In genomic region chr13:66723606-66724005, GRCh38 we compare ENCODE assay signal across 15 cellular contexts.
DNase-seq lines count a peak whose midpoint lies in the region; ATAC-seq and TF ChIP-seq lines count a peak whose summit lies in the region.
"Had no signal": no experiment of that assay in that cellular context is flagged by ENCODE, and none has a peak within 500 bp of the region (broad histone marks: within the 10 kb centered on the region; RNA-seq: fewer than 3 reads in every experiment).

No MANE protein-coding gene starts in this region.

- no peaks in the 10 kb centered on the region for H3K9me3 ChIP-seq in endodermal cell (ENCODE audit: control insufficient read depth, low read length)
- no peaks in the 10 kb centered on the region for H3K9me3 ChIP-seq in neural progenitor cell (ENCODE audit: low read depth)
- H3K9me3 ChIP-seq: HAP-1 had no signal

- H3K79me2 ChIP-seq in neural progenitor cell (ENCODE audit: low read depth) = no peaks in the 10 kb centered on the region

- H3K9ac ChIP-seq in endodermal cell (ENCODE audit: extremely low read depth, low read length, poor library complexity, severe bottlenecking) (no peak overlapping the region), neural progenitor cell (no peak overlapping the region)

- no peaks in the 10 kb centered on the region for H3K9me3 Mint-ChIP-seq in endodermal cell
- H3K9me3 Mint-ChIP-seq in neural progenitor cell = peaks cover under 1% of the 10 kb centered on the region

- no peaks in the 10 kb centered on the region for H3K36me3 ChIP-seq in endodermal cell (ENCODE audit: control insufficient read depth, insufficient read depth, low read length)
- H3K36me3 ChIP-seq in neural progenitor cell = no peaks in the 10 kb centered on the region
- H3K36me3 ChIP-seq: HAP-1 had no signal

- no peaks in the 10 kb centered on the region for H3K27me3 ChIP-seq in endodermal cell (ENCODE audit: control insufficient read depth, insufficient read depth, low read length, poor library complexity, severe bottlenecking)
- H3K27me3 ChIP-seq in neural progenitor cell = no peaks in the 10 kb centered on the region

- H3K4me3 ChIP-seq in endodermal cell (ENCODE audit: low read length) = no peak overlapping the region
- H3K4me3 ChIP-seq in neural progenitor cell = no peak overlapping the region
- H3K4me3 ChIP-seq: HAP-1 had no signal

- no peak for TF ChIP-seq CTCF in endodermal cell (conservative IDR thresholded peaks at IDR 0.05)
- TF ChIP-seq CTCF in neural progenitor cell (IDR thresholded peaks at IDR 0.05) = no peak

- H3K4me1 ChIP-seq in endodermal cell (ENCODE audit: control insufficient read depth, insufficient read depth, low read length) (peaks cover 5% of the 10 kb centered on the region), neural progenitor cell (no peaks in the 10 kb centered on the region)
- H3K4me1 ChIP-seq: HAP-1 had no signal

- H3K36me3 Mint-ChIP-seq in endodermal cell (ENCODE audit: low read depth) (no peaks in the 10 kb centered on the region), neural progenitor cell (no peaks in the 10 kb centered on the region)

- H3K4me2 ChIP-seq in neural progenitor cell = no peak overlapping the region

- no peaks in the 10 kb centered on the region for H4K20me1 ChIP-seq in neural progenitor cell (ENCODE audit: low read depth)

- DNase-seq in astrocyte of the hippocampus (ENCODE audit: low read depth, low spot score) (peak; percentile 6), endodermal cell (no peak), neural progenitor cell (ENCODE audit: low spot score) (no peak)
- no peak for DNase-seq in activated CD4-positive, alpha-beta T cell treated with anti-CD3 and anti-CD28 coated beads for 1 hour
- no peak for DNase-seq in activated T-cell treated with anti-CD3 and anti-CD28 coated beads, Interleukin-2, amount 50 U/mL, for 48 hours
- no peak for DNase-seq in activated T-cell treated with anti-CD3 and anti-CD28 coated beads, Interleukin-2, amount 50 U/mL, for 1 hour
- DNase-seq: ACHN, NCI-H1092 treated with DMSO at 0.1 percent for 48 hours, NCI-H2081 treated with DMSO at 0.1 percent for 48 hours, NCI-H774, SHP77 had no signal

- no peaks in the 10 kb centered on the region for H3F3A ChIP-seq in neural progenitor cell (ENCODE audit: low read depth)

- H3K4me3 Mint-ChIP-seq in endodermal cell (no peak overlapping the region), neural progenitor cell (no peak overlapping the region)

- 100% methylated on average over 1 of the region's 1 CpG; no CpG with 5 or more reads in 1 of the 2 experiments for WGBS in endodermal cell (ENCODE audit: insufficient coverage in 1 of 2, insufficient read length in 1 of 2), 2 experiments

- peaks cover 9% of the 10 kb centered on the region for H3K4me1 Mint-ChIP-seq in endodermal cell
- peaks cover 5% of the 10 kb centered on the region for H3K4me1 Mint-ChIP-seq in neural progenitor cell

- ATAC-seq in GM18498 (IDR thresholded peaks at IDR 0.05; ENCODE audit: unreplicated experiment) = no peak
- ATAC-seq: SK-N-SH treated with all-trans-retinoic acid at 6 μM for 48 hours had no signal

- H3K27ac ChIP-seq in endodermal cell (ENCODE audit: low read depth, low read length) (peak overlapping the region; percentile 54), neural progenitor cell (no peak overlapping the region)
- H3K27ac ChIP-seq: C4-2B had no signal

- no peaks in the 10 kb centered on the region for H3K27me3 Mint-ChIP-seq in endodermal cell (ENCODE audit: insufficient read depth)
- H3K27me3 Mint-ChIP-seq in neural progenitor cell (ENCODE audit: insufficient read depth, low read depth) = no peaks in the 10 kb centered on the region

- no peak overlapping the region for H3K27ac Mint-ChIP-seq in endodermal cell
- peak overlapping the region; percentile 4 for H3K27ac Mint-ChIP-seq in neural progenitor cell

- H2AFZ ChIP-seq in neural progenitor cell (replicated peaks) = peak overlapping the region; percentile 59
